ENCODE assay signal across 1 cellular context in the genomic region with DNA sequence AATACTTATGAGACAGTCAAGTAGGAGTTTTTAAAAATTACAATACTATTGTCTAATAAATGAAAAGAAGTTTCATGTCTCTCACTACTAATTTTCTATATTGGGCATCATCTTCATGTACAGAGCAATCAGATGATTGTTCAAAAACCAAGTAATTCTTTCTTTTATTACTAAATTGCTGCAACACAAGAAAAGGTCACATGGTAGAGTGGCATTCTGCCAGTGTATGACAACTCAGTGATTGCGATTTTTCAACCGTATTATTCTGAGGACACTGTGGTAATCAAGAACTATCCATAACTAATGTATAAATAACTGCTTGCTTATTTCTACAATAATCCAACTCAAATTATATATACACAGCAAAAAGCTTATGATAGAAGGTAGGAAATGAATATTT.
TF ChIP-seq lines count a peak whose summit lies in the region.

No MANE protein-coding gene starts in this region.

TF ChIP-seq in HepG2, 621 proteins besides CTCF, POLR2A, EP300 and RAD21 (continued from another document):
- TF ChIP-seq, protein P1, sequence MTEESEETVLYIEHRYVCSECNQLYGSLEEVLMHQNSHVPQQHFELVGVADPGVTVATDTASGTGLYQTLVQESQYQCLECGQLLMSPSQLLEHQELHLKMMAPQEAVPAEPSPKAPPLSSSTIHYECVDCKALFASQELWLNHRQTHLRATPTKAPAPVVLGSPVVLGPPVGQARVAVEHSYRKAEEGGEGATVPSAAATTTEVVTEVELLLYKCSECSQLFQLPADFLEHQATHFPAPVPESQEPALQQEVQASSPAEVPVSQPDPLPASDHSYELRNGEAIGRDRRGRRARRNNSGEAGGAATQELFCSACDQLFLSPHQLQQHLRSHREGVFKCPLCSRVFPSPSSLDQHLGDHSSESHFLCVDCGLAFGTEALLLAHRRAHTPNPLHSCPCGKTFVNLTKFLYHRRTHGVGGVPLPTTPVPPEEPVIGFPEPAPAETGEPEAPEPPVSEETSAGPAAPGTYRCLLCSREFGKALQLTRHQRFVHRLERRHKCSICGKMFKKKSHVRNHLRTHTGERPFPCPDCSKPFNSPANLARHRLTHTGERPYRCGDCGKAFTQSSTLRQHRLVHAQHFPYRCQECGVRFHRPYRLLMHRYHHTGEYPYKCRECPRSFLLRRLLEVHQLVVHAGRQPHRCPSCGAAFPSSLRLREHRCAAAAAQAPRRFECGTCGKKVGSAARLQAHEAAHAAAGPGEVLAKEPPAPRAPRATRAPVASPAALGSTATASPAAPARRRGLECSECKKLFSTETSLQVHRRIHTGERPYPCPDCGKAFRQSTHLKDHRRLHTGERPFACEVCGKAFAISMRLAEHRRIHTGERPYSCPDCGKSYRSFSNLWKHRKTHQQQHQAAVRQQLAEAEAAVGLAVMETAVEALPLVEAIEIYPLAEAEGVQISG (CRISPR knock-in tag; IDR thresholded peaks at IDR 0.05): no peak
- no peak for TF ChIP-seq KLF6 (CRISPR knock-in tag; IDR thresholded peaks at IDR 0.05)
- TF ChIP-seq, protein P2, sequence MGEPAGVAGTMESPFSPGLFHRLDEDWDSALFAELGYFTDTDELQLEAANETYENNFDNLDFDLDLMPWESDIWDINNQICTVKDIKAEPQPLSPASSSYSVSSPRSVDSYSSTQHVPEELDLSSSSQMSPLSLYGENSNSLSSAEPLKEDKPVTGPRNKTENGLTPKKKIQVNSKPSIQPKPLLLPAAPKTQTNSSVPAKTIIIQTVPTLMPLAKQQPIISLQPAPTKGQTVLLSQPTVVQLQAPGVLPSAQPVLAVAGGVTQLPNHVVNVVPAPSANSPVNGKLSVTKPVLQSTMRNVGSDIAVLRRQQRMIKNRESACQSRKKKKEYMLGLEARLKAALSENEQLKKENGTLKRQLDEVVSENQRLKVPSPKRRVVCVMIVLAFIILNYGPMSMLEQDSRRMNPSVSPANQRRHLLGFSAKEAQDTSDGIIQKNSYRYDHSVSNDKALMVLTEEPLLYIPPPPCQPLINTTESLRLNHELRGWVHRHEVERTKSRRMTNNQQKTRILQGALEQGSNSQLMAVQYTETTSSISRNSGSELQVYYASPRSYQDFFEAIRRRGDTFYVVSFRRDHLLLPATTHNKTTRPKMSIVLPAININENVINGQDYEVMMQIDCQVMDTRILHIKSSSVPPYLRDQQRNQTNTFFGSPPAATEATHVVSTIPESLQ (CRISPR knock-in tag; conservative IDR thresholded peaks at IDR 0.05): no peak
- TF ChIP-seq, protein P3, sequence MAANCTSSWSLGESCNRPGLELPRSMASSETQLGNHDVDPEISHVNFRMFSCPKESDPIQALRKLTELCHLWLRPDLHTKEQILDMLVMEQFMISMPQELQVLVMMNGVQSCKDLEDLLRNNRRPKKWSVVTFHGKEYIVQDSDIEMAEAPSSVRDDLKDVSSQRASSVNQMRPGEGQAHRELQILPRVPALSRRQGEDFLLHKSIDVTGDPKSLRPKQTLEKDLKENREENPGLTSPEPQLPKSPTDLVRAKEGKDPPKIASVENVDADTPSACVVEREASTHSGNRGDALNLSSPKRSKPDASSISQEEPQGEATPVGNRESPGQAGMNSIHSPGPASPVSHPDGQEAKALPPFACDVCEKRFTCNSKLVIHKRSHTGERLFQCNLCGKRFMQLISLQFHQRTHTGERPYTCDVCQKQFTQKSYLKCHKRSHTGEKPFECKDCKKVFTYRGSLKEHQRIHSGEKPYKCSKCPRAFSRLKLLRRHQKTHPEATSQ (CRISPR knock-in tag; IDR thresholded peaks at IDR 0.05; ENCODE audit: borderline replicate concordance): no peak
- TF ChIP-seq ZNF224 (CRISPR knock-in tag; IDR thresholded peaks at IDR 0.05): no peak
